Comparison of ENCODE assay signal across 9 cellular contexts in the genomic region with DNA sequence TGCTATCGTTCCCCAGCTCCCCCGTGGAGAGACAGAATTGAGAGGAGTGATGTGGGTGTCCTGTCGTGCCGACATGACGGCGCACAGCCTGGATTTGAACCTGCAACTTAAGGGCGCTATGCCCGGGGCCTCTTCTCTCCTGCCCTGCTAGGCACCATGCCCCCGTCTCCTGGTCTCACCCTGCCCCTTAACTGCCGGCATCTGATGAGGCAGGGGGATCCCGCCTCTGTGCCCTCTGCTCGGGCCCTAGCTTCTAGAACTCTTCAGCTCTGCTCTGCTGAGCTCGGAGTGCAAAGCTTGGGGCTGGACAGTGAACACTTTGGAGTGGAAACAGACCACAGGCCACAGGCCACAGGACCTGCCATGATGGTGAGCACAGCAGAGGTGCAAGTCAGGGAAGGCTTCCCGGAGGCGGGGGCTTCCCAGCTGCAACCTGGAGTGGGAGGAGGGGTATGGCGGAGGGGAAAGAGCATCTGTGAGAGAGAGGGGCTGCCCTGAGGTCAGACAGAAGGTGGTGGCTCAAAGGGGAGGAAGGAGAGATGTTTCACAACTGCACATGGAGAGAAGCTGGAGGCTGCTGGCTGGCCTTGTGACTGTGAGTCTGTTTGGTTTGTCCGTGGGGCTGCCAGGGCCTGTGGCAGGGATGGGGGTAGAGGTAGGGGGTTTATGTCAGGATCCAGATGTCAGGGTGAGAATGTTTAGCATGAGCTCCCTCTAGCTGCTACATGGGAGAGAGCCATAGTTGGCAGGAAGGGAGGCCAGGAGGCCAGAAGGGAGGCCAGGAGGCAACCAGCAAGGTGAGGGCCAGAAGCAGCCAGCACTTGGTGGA.
DNase-seq lines count a peak whose midpoint lies in the region; ATAC-seq and TF ChIP-seq lines count a peak whose summit lies in the region.
"Had no signal": no experiment of that assay in that cellular context is flagged by ENCODE, and none has a peak within 500 bp of the region (broad histone marks: within the 10 kb centered on the region; RNA-seq: fewer than 3 reads in every experiment).

No MANE protein-coding gene starts in this region.

- H4K20me1 ChIP-seq in DND-41 (ENCODE audit: insufficient read depth, low read length) (peaks cover 75% of the 10 kb centered on the region), HCT116 (ENCODE audit: insufficient read depth) (no peaks in the 10 kb centered on the region)

- RAD21 ChIA-PET in HCT116 (lab: Charles Lee; ENCODE audit: low non-redundant PET in 1 of 2, low total read pairs in 2 of 2, uncharacterized antibody in 2 of 2, unreplicated experiment in 2 of 2): no interaction called here

- H3K4me3 Mint-ChIP-seq in activated CD4-positive, alpha-beta memory T cell treated with anti-CD3 and anti-CD28 coated beads, Interleukin-2, amount 10 ng/mL, durations not matched to agents 7 days and 5 days: no peak overlapping the region

- H2AFZ ChIP-seq in DND-41 (ENCODE audit: low read depth, low read length): no peak overlapping the region
- H2AFZ ChIP-seq in HCT116 (ENCODE audit: low read depth, low read length, poor library complexity, severe bottlenecking): no peak overlapping the region

- no peak overlapping the region for H3K27ac ChIP-seq in DND-41 (ENCODE audit: low read length)
- H3K27ac ChIP-seq in HCT116 (ENCODE audit: low read depth, low read length): no peak overlapping the region
- H3K27ac ChIP-seq in WERI-Rb-1: no peak overlapping the region
- H3K27ac ChIP-seq: stomach had no signal

- TF ChIP-seq RAD21 in HCT116 (IDR thresholded peaks at IDR 0.05; ENCODE audit: low read depth): peak; percentile 32; the same call in 1 of the 2 replicates

- DNase-seq in DND-41 (peak; percentile 46), HCT116 (ENCODE audit: low read depth, low spot score) (no peak), WERI-Rb-1 (peak; percentile 23), kidney epithelial cell (ENCODE audit: low read depth) (no peak), NCI-H1436 (lab: John Stamatoyannopoulos, UW) (no peak)
- no peak for DNase-seq in activated CD4-positive, alpha-beta memory T cell treated with anti-CD3 and anti-CD28 coated beads, Interleukin-2, amount 10 ng/mL, durations not matched to agents 7 days and 5 days
- DNase-seq: stomach had no signal

- ATAC-seq in DND-41 (ENCODE audit: insufficient read depth, low read depth) (peak; percentile 29; the same call in 1 of the 3 replicates), HCT116 (no peak), HG03139 (IDR thresholded peaks at IDR 0.05; ENCODE audit: unreplicated experiment) (no peak), HG02763 (IDR thresholded peaks at IDR 0.05; ENCODE audit: unreplicated experiment) (no peak)

- no peaks in the 10 kb centered on the region for H3K36me3 Mint-ChIP-seq in activated CD4-positive, alpha-beta memory T cell treated with anti-CD3 and anti-CD28 coated beads, Interleukin-2, amount 10 ng/mL, durations not matched to agents 7 days and 5 days (ENCODE audit: low read depth)

- no peaks in the 10 kb centered on the region for H3K9me3 Mint-ChIP-seq in activated CD4-positive, alpha-beta memory T cell treated with anti-CD3 and anti-CD28 coated beads, Interleukin-2, amount 10 ng/mL, durations not matched to agents 7 days and 5 days

- no peak overlapping the region for H3K9ac ChIP-seq in DND-41 (ENCODE audit: low read depth, low read length)
- H3K9ac ChIP-seq in HCT116 (ENCODE audit: low read length): no peak overlapping the region

- H3K4me2 ChIP-seq in DND-41 (ENCODE audit: insufficient read depth, low read length): no peak overlapping the region
- no peak overlapping the region for H3K4me2 ChIP-seq in HCT116 (ENCODE audit: low read length)

- TF ChIP-seq CTCF in DND-41 (IDR thresholded peaks at IDR 0.05; ENCODE audit: borderline replicate concordance, extremely low read depth, low read length, poor library complexity, severe bottlenecking) (peak; percentile 60), HCT116 (IDR thresholded peaks at IDR 0.05 in 2 of 3, conservative IDR thresholded peaks at IDR 0.05 in 1 of 3; ENCODE audit: borderline replicate concordance in 1 of 3, insufficient read depth in 1 of 3, low read depth in 2 of 3, low read length in 2 of 3) (peak in 2 of 3 experiments; percentile 34 to 44; a peak in 2 of 6 replicates), WERI-Rb-1 (IDR thresholded peaks at IDR 0.05; ENCODE audit: low read depth, low read length) (peak; percentile 40; the same call in 1 of the 2 replicates), kidney epithelial cell (IDR thresholded peaks at IDR 0.05; ENCODE audit: insufficient read depth, low read length, poor library complexity, severe bottlenecking) (peak; percentile 10)

- BruUV-seq in HCT116 (replicated peaks; lab: Mats Ljungman, UMichigan): no TSS peak

- H3K9me3 ChIP-seq in DND-41 (ENCODE audit: insufficient read depth, low read length, severe bottlenecking): no peaks in the 10 kb centered on the region
- H3K9me3 ChIP-seq in HCT116 (ENCODE audit: control insufficient read depth in 1 of 2, insufficient read depth in 1 of 2, low read depth in 1 of 2, low read length in 2 of 2): no peaks in the 10 kb centered on the region
- no peaks in the 10 kb centered on the region for H3K9me3 ChIP-seq in WERI-Rb-1 (ENCODE audit: severe bottlenecking)
- H3K9me3 ChIP-seq: stomach had no signal

- peaks cover 12% of the 10 kb centered on the region for H3K4me1 Mint-ChIP-seq in activated CD4-positive, alpha-beta memory T cell treated with anti-CD3 and anti-CD28 coated beads, Interleukin-2, amount 10 ng/mL, durations not matched to agents 7 days and 5 days

- H3K4me1 ChIP-seq in DND-41 (ENCODE audit: insufficient read depth, low read length) (peaks cover 9% of the 10 kb centered on the region), HCT116 (ENCODE audit: control insufficient read depth in 1 of 2, insufficient read depth in 2 of 2, low read length in 2 of 2) (peaks cover 3 to 11% of the 10 kb centered on the region in 2 experiments; a peak in 2 of 4 replicates)

- POLR2A ChIA-PET in HCT116 (lab: Charles Lee): no interaction called here
- POLR2A ChIA-PET in activated CD4-positive, alpha-beta memory T cell treated with anti-CD3 and anti-CD28 coated beads, Interleukin-2, amount 10 ng/mL, durations not matched to agents 7 days and 5 days (lab: Charles Lee): no interaction called here

- H3K4me3 ChIP-seq in DND-41 (ENCODE audit: low read depth in 1 of 2, low read length in 2 of 2) (no peak overlapping the region), HCT116 (replicated peaks in 1 of 2; ENCODE audit: low read depth in 1 of 2, low read length in 2 of 2) (no peak overlapping the region), WERI-Rb-1 (ENCODE audit: low read depth, low read length) (no peak overlapping the region), kidney epithelial cell (ENCODE audit: low read depth, low read length) (no peak overlapping the region)
- H3K4me3 ChIP-seq: stomach had no signal

- H3K36me3 ChIP-seq in DND-41 (ENCODE audit: insufficient read depth, low read length): peaks cover 13% of the 10 kb centered on the region; the same call in 1 of the 2 replicates
- H3K36me3 ChIP-seq in HCT116 (ENCODE audit: control insufficient read depth in 1 of 2, insufficient read depth in 2 of 2, low read length in 2 of 2): no peaks in the 10 kb centered on the region
- peaks cover 3% of the 10 kb centered on the region; the same call in 1 of the 2 replicates for H3K36me3 ChIP-seq in WERI-Rb-1
- H3K36me3 ChIP-seq in kidney epithelial cell (ENCODE audit: control insufficient read depth, insufficient read depth, low read length): no peaks in the 10 kb centered on the region
- H3K36me3 ChIP-seq: stomach had no signal

- CTCF ChIA-PET in HCT116 (lab: Charles Lee): interaction anchor here (0.8 to 1.9 kb wide), 2 partner anchors 18 to 612 kb away, joined by 3 to 4 read pairs; no protein-coding TSS in a partner anchor
- CTCF ChIA-PET in activated CD4-positive, alpha-beta memory T cell treated with anti-CD3 and anti-CD28 coated beads, Interleukin-2, amount 10 ng/mL, durations not matched to agents 7 days and 5 days (lab: Charles Lee): interaction anchor here (0.6 to 1.8 kb wide), 6 partner anchors 18 to 599 kb away, joined by 3 to 20 read pairs (median 4); a partner anchor contains a TSS

- peaks cover 2% of the 10 kb centered on the region for H3K27me3 Mint-ChIP-seq in activated CD4-positive, alpha-beta memory T cell treated with anti-CD3 and anti-CD28 coated beads, Interleukin-2, amount 10 ng/mL, durations not matched to agents 7 days and 5 days

- H3K27me3 ChIP-seq in DND-41 (ENCODE audit: insufficient read depth, low read length, poor library complexity) (no peaks in the 10 kb centered on the region), HCT116 (ENCODE audit: insufficient read depth, low read length) (no peaks in the 10 kb centered on the region), WERI-Rb-1 (ENCODE audit: insufficient read depth, low read depth, severe bottlenecking) (no peaks in the 10 kb centered on the region), kidney epithelial cell (ENCODE audit: control insufficient read depth, insufficient read depth, low read length) (no peaks in the 10 kb centered on the region)
- H3K27me3 ChIP-seq: stomach had no signal

- H3K79me2 ChIP-seq in DND-41 (ENCODE audit: insufficient read depth, low read length) (peaks cover 96% of the 10 kb centered on the region), HCT116 (ENCODE audit: insufficient read depth, low read length) (peaks cover 92% of the 10 kb centered on the region)

- no peak for TF ChIP-seq POLR2A in HCT116 (IDR thresholded peaks at IDR 0.05; ENCODE audit: borderline replicate concordance, extremely low read depth, insufficient read depth, insufficient read length)

- intact Hi-C loops in HCT116 (cut with micrococcal nuclease): loop anchor here (5.0 to 10.0 kb wide), 2 partner anchors 239 to 612 kb away; a partner anchor contains a TSS

- no peak overlapping the region for H3K27ac Mint-ChIP-seq in activated CD4-positive, alpha-beta memory T cell treated with anti-CD3 and anti-CD28 coated beads, Interleukin-2, amount 10 ng/mL, durations not matched to agents 7 days and 5 days

- H3K9me2 ChIP-seq in HCT116 (ENCODE audit: insufficient read depth): no peaks in the 10 kb centered on the region

TF ChIP-seq in HCT116, 20 proteins besides CTCF, POLR2A, EP300 and RAD21 (continues in another document):
- TF ChIP-seq JUND (IDR thresholded peaks at IDR 0.05) (no peak), SRF (IDR thresholded peaks at IDR 0.05; ENCODE audit: low read depth) (no peak), EZH2 (IDR thresholded peaks at IDR 0.05) (no peak), SP1 (IDR thresholded peaks at IDR 0.05; ENCODE audit: low read depth) (no peak), EGR1 (IDR thresholded peaks at IDR 0.05; ENCODE audit: low read depth) (no peak), FOSL1 (IDR thresholded peaks at IDR 0.05; ENCODE audit: low read depth) (no peak)

Comparison
In these comparisons a context has a peak if more than half of its experiments do, and no peak if none do; other contexts are left out.
1. DNase-seq: peak in DND-41 (single experiment) and WERI-Rb-1 (single experiment); none in HCT116 (single experiment), kidney epithelial cell (single experiment), NCI-H1436 (single experiment) and activated CD4-positive, alpha-beta memory T cell treated with anti-CD3 and anti-CD28 coated beads, Interleukin-2, amount 10 ng/mL, durations not matched to agents 7 days and 5 days (single experiment).
2. CTCF ChIP-seq: peak in every context shown above with its lines; median percentile 60 in DND-41; 40 in WERI-Rb-1; 39 in HCT116; 10 in kidney epithelial cell.